Comparison of ENCODE assay signal across 1 cellular context in genomic region chr14:23122086-23122485, GRCh38.
TF ChIP-seq lines count a peak whose summit lies in the region.

No MANE protein-coding gene starts in this region.

TF ChIP-seq in endothelial cell of umbilical vein, 7 proteins besides CTCF, POLR2A, EP300 and RAD21:
- TF ChIP-seq EZH2 (IDR thresholded peaks at IDR 0.05; ENCODE audit: borderline replicate concordance, low read depth, low read length, severe bottlenecking) (no peak), GATA2 (IDR thresholded peaks at IDR 0.05; ENCODE audit: insufficient read depth, insufficient read length, low read depth, low read length) (no peak), POLR2AphosphoS5 (IDR thresholded peaks at IDR 0.05; ENCODE audit: insufficient read depth, low read depth, low read length) (no peak), MYC (IDR thresholded peaks at IDR 0.05; ENCODE audit: low read depth, low read length) (no peak), JUN (IDR thresholded peaks at IDR 0.05; ENCODE audit: borderline replicate concordance, insufficient read depth, insufficient read length, low read depth) (no peak), MAX (IDR thresholded peaks at IDR 0.05; ENCODE audit: insufficient read depth, insufficient read length) (no peak), FOS (IDR thresholded peaks at IDR 0.05; ENCODE audit: borderline replicate concordance, insufficient read depth, low read length) (no peak)
